ENCODE assay signal across 16 cellular contexts in the genomic region with DNA sequence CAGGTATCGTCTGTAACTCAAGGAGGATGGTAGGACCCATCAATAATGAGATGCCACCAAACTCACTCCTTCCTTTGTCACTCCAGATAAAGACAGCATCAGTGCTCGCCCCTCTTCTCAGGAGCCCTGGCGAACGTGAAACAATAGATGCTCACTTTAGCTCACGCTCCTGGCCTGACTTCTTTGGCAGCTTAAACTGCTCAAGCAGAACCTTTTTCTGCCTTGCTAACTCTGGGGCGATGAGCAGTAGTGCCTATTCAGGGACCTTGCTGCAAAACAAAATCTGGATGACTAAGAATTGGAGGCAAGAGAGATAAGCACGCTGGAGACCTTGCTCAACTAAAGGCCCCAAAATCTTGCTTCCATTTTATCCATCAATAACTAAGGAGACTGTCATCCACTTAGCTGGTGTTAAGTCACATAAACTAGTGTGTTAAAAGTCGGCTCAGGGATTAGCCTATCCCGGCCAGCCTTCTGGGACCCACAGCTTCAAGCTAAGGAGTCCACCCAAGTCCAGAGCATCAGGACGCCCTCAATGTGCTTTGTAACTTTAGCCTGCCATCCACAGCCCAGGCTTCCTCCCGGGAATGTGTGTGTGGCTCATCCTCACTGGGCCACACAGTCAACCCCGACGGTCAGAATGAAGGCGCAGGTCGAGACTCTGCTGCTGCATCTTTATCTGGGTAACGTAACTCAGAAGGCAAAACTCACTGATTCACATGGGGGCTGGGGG. TPM values are rescaled to one million over a fixed set of nuclear protein-coding genes. Genes with fewer than 3 reads are reported as not detected.
DNase-seq lines count a peak whose midpoint lies in the region; ATAC-seq and TF ChIP-seq lines count a peak whose summit lies in the region.
"Had no signal": no experiment of that assay in that cellular context is flagged by ENCODE, and none has a peak within 500 bp of the region (broad histone marks: within the 10 kb centered on the region; RNA-seq: fewer than 3 reads in every experiment).

No MANE protein-coding gene starts in this region.

- DNase-seq in GM06990 (ENCODE audit: extremely low read depth, insufficient read length) (peak; percentile 43), posterior vena cava (ENCODE audit: low spot score) (peak; percentile 26), NCI-H1694 treated with DMSO at 0.1 percent for 48 hours (lab: John Stamatoyannopoulos, UW) (no peak), HuH-7.5 (ENCODE audit: low spot score) (no peak), GM20000 (ENCODE audit: low spot score) (no peak), omental fat pad (ENCODE audit: low spot score) (no peak)
- DNase-seq: activated CD8-positive, alpha-beta T cell treated with anti-CD3 and anti-CD28 coated beads, Interleukin-2, amount 10 ng/mL, durations not matched to agents 7 days and 5 days; activated naive CD4-positive, alpha-beta T cell treated with Interleukin-2 at 50 U/mL for 16 hours; DMS79; midbrain; stimulated activated CD4-positive, alpha-beta T cell treated with anti-CD3 and anti-CD28 coated beads, Interleukin-1b, Interleukin-23, amount 100 ng/mL, for 48 hours had no signal

- no peak for ATAC-seq in omental fat pad (ENCODE audit: low FRiP score)
- ATAC-seq: activated CD8-positive, alpha-beta T cell treated with anti-CD3 and anti-CD28 coated beads, Interleukin-2, amount 10 ng/mL, durations not matched to agents 7 days and 5 days had no signal

- no peak overlapping the region for H3K4me3 Mint-ChIP-seq in brain
- H3K4me3 Mint-ChIP-seq: activated CD8-positive, alpha-beta T cell treated with anti-CD3 and anti-CD28 coated beads, Interleukin-2, amount 10 ng/mL, durations not matched to agents 7 days and 5 days; B cell had no signal

- H3K27me3 ChIP-seq in GM06990 (replicated peaks; ENCODE audit: control insufficient read depth, insufficient read depth, low read length): no peaks in the 10 kb centered on the region
- H3K27me3 ChIP-seq: SJSA1, tibial artery had no signal

- peak overlapping the region in 3 of 5 experiments; percentile 47 to 96 (median 62) for H3K27ac Mint-ChIP-seq in brain
- H3K27ac Mint-ChIP-seq: activated CD8-positive, alpha-beta T cell treated with anti-CD3 and anti-CD28 coated beads, Interleukin-2, amount 10 ng/mL, durations not matched to agents 7 days and 5 days; B cell had no signal

- peaks cover 54% of the 10 kb centered on the region for H3K4me1 ChIP-seq in HEK293 (ENCODE audit: control insufficient read depth, insufficient read depth, low read length)

- peaks cover 7% of the 10 kb centered on the region for H3K36me3 ChIP-seq in GM06990 (ENCODE audit: control insufficient read depth, insufficient read depth, low read length)
- peaks cover 0 to 17% of the 10 kb centered on the region in 2 experiments; a peak in 2 of 3 replicates for H3K36me3 ChIP-seq in HEK293 (ENCODE audit: control insufficient read depth in 2 of 2, insufficient read depth in 1 of 2, low read length in 2 of 2)
- H3K36me3 ChIP-seq: tibial artery had no signal

- peaks cover 75% of the 10 kb centered on the region for H3K4me1 Mint-ChIP-seq in brain

- no peak overlapping the region for H3K27ac ChIP-seq in HEK293 (ENCODE audit: extremely low read depth, low read depth, low read length)
- H3K27ac ChIP-seq: tibial artery had no signal

- CTCF ChIA-PET in HEK293 (lab: Yijun Ruan, JAX): interaction anchor here (1.2 kb wide), 1 partner anchor 57 kb away, joined by 5 read pairs; no protein-coding TSS in a partner anchor

- no peaks in the 10 kb centered on the region for H3K9me3 ChIP-seq in HEK293 (ENCODE audit: control insufficient read depth, insufficient read depth, low read depth, low read length)
- H3K9me3 ChIP-seq: SJSA1, tibial artery had no signal

- no peaks in the 10 kb centered on the region for H3K27me3 Mint-ChIP-seq in brain
- H3K27me3 Mint-ChIP-seq: B cell had no signal

- POLR2A ChIA-PET in HEK293 (lab: Yijun Ruan, JAX): no interaction called here

- no peaks in the 10 kb centered on the region for H3K9me3 Mint-ChIP-seq in brain

- intact Hi-C loops in posterior vena cava (cut with DNase I): no loop called here

- peaks cover 36% of the 10 kb centered on the region for H3K36me3 Mint-ChIP-seq in brain

- TF ChIP-seq CTCF in GM06990 (IDR thresholded peaks at IDR 0.05; ENCODE audit: insufficient read depth, low read length, poor library complexity, severe bottlenecking) (no peak), HEK293 (tag by site-specific recombination; IDR thresholded peaks at IDR 0.05) (no peak), brain (conservative IDR thresholded peaks at IDR 0.05) (no peak), GM20000 (IDR thresholded peaks at IDR 0.05; ENCODE audit: extremely low read depth, missing control alignments) (no peak), omental fat pad (IDR thresholded peaks at IDR 0.05) (no peak)

- H3K4me3 ChIP-seq in GM06990 (replicated peaks; ENCODE audit: low read depth, low read length) (peak overlapping the region; percentile 51), HEK293 (ENCODE audit: low read depth, low read length) (no peak overlapping the region)
- H3K4me3 ChIP-seq: SJSA1, tibial artery had no signal

TF ChIP-seq in HEK293, 187 proteins besides CTCF, POLR2A, EP300 and RAD21:
- TF ChIP-seq GLI2 (tag by site-specific recombination; IDR thresholded peaks at IDR 0.05; ENCODE audit: borderline replicate concordance, low read depth) (no peak), ZNF664 (tag by site-specific recombination; IDR thresholded peaks at IDR 0.05) (peak; percentile 79)

RNA-seq across cellular contexts. Expression of a gene that starts 38.9 kb away (rescaled TPM):
- polyA plus RNA-seq in brain (ENCODE audit: insufficient read depth, low read depth, low replicate concordance): 29.0 TPM
- total RNA-seq in posterior vena cava (10 to 100 TPM; 24.3 to 32.5 TPM), omental fat pad (10 to 100 TPM; 11.2 to 27.7 (median 16.6) TPM)

Comparison
In these comparisons a context has a peak if more than half of its experiments do, and no peak if none do; other contexts are left out.
1. DNase-seq: peak in GM06990 (single experiment) and posterior vena cava (single experiment); none in NCI-H1694 treated with DMSO at 0.1 percent for 48 hours (single experiment), HuH-7.5 (single experiment), GM20000 (single experiment) and omental fat pad (single experiment).